Comparison of ENCODE assay signal across 20 cellular contexts in the genomic region with DNA sequence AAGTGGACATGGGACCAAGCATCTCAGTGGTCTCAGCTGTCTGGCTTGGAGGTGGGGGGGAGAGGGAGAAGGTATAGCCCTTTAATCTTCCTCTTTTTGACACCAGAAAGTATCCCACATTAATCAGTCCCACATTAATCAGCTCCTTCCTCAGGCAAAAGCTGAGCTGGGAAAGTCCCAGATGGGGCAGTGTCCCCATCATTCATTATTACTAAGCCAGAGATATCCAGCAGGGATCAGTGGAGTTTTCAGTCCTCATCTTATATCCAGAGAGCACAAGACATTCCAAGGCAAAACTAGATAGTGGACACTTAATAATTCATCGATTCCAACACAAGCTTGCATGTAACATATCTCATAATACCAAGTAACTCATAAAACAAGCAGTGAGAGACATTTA.
"Had no signal": no experiment of that assay in that cellular context is flagged by ENCODE, and none has a peak within 500 bp of the region (broad histone marks: within the 10 kb centered on the region; RNA-seq: fewer than 3 reads in every experiment).

No MANE protein-coding gene starts in this region.

- H3K9me3 ChIP-seq: body of pancreas had no signal

- H3K4me1 Mint-ChIP-seq: activated naive CD8-positive, alpha-beta T cell treated with anti-CD3 and anti-CD28 coated beads for 36 hours; activated T-helper 17 cell treated with anti-CD3 and anti-CD28 coated beads, Interleukin-2, amount 50 U/mL, for 72 hours had no signal

- H3K4me3 ChIP-seq: body of pancreas, left lung, tibial nerve had no signal

- H3K27me3 ChIP-seq: body of pancreas, left lung, tibial nerve had no signal

- H3K36me3 Mint-ChIP-seq: activated naive CD8-positive, alpha-beta T cell treated with anti-CD3 and anti-CD28 coated beads for 36 hours had no signal

- H3K27ac ChIP-seq: body of pancreas, left lung had no signal

- FAIRE-seq: kidney, urothelium cell line had no signal

- H3K9me3 Mint-ChIP-seq: activated T-helper 17 cell treated with anti-CD3 and anti-CD28 coated beads, Interleukin-2, amount 50 U/mL, for 72 hours had no signal

- DNase-seq: activated CD4-positive, alpha-beta memory T cell treated with anti-CD3 and anti-CD28 coated beads, Interleukin-2, amount 10 ng/mL, durations not matched to agents 7 days and 5 days; activated CD4-positive, alpha-beta T cell treated with anti-CD3 and anti-CD28 coated beads for 48 hours; activated CD4-positive, CD25-positive, alpha-beta regulatory T cell; activated naive CD4-positive, alpha-beta T cell; activated naive CD8-positive, alpha-beta T cell treated with anti-CD3 and anti-CD28 coated beads for 36 hours; activated T-cell treated with anti-CD3 and anti-CD28 coated beads, Interleukin-2, amount 50 U/mL, for 1 hour; body of pancreas; effector memory CD8-positive, alpha-beta T cell; foreskin fibroblast; left lung; posterior cingulate gyrus; stimulated activated CD4-positive, alpha-beta T cell treated with anti-CD3 and anti-CD28 coated beads, Interleukin-15, amount 100 ng/mL, for 24 hours; stimulated activated CD4-positive, alpha-beta T cell treated with anti-CD3 and anti-CD28 coated beads, Interleukin-2, amount 100 ng/mL, for 48 hours had no signal

- H3K27ac Mint-ChIP-seq: activated CD4-positive, alpha-beta memory T cell treated with anti-CD3 and anti-CD28 coated beads, Interleukin-2, amount 10 ng/mL, durations not matched to agents 7 days and 5 days; activated naive CD8-positive, alpha-beta T cell treated with anti-CD3 and anti-CD28 coated beads for 36 hours; activated T-helper 17 cell treated with anti-CD3 and anti-CD28 coated beads, Interleukin-2, amount 50 U/mL, for 72 hours; effector memory CD8-positive, alpha-beta T cell; memory B cell; naive thymus-derived CD8-positive, alpha-beta T cell; stimulated activated naive CD8-positive, alpha-beta T cell treated with anti-CD3 and anti-CD28 coated beads, Interleukin-15, Interleukin-2, amounts not matched to agents 100 ng/mL and 50 ng/mL, for 24 hours had no signal

- ATAC-seq: activated T-helper 17 cell treated with anti-CD3 and anti-CD28 coated beads, Interleukin-2, amount 50 U/mL, for 72 hours; body of pancreas; effector memory CD8-positive, alpha-beta T cell; left lung; naive thymus-derived CD8-positive, alpha-beta T cell had no signal

- H3K4me3 Mint-ChIP-seq: activated CD4-positive, alpha-beta memory T cell treated with anti-CD3 and anti-CD28 coated beads, Interleukin-2, amount 10 ng/mL, durations not matched to agents 7 days and 5 days; activated naive CD8-positive, alpha-beta T cell treated with anti-CD3 and anti-CD28 coated beads for 36 hours; activated T-helper 17 cell treated with anti-CD3 and anti-CD28 coated beads, Interleukin-2, amount 50 U/mL, for 72 hours; effector memory CD8-positive, alpha-beta T cell; memory B cell; naive thymus-derived CD8-positive, alpha-beta T cell; stimulated activated naive CD8-positive, alpha-beta T cell treated with anti-CD3 and anti-CD28 coated beads, Interleukin-15, Interleukin-2, amounts not matched to agents 100 ng/mL and 50 ng/mL, for 24 hours had no signal

- H3K27me3 Mint-ChIP-seq: activated naive CD8-positive, alpha-beta T cell treated with anti-CD3 and anti-CD28 coated beads for 36 hours had no signal

- H3K36me3 ChIP-seq: left lung, tibial nerve had no signal
